2 cellular contexts compared by ENCODE assay signal in the genomic region with DNA sequence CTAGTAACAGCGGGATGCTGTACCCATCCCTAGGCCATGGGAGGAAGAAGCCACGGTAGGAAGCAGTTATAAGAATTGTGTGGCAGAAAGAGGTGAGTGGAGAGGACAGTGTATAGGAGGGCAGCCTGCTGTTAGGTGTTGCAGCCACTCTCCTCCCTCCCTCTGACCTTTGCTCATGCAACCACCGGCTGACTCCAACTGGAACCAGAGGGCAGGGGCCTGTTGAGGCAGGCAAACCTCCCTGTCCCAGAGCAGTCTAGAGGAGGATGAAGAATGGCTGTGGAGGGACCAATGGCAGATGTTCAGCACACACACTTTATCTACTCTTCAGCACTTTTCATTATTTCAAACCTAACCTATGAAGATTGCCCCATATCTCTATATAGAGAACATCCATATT.
TF ChIP-seq lines count a peak whose summit lies in the region.

No MANE protein-coding gene starts in this region.

TF ChIP-seq in A549, 52 proteins besides CTCF, POLR2A, EP300 and RAD21:
- TF ChIP-seq, protein P1, sequence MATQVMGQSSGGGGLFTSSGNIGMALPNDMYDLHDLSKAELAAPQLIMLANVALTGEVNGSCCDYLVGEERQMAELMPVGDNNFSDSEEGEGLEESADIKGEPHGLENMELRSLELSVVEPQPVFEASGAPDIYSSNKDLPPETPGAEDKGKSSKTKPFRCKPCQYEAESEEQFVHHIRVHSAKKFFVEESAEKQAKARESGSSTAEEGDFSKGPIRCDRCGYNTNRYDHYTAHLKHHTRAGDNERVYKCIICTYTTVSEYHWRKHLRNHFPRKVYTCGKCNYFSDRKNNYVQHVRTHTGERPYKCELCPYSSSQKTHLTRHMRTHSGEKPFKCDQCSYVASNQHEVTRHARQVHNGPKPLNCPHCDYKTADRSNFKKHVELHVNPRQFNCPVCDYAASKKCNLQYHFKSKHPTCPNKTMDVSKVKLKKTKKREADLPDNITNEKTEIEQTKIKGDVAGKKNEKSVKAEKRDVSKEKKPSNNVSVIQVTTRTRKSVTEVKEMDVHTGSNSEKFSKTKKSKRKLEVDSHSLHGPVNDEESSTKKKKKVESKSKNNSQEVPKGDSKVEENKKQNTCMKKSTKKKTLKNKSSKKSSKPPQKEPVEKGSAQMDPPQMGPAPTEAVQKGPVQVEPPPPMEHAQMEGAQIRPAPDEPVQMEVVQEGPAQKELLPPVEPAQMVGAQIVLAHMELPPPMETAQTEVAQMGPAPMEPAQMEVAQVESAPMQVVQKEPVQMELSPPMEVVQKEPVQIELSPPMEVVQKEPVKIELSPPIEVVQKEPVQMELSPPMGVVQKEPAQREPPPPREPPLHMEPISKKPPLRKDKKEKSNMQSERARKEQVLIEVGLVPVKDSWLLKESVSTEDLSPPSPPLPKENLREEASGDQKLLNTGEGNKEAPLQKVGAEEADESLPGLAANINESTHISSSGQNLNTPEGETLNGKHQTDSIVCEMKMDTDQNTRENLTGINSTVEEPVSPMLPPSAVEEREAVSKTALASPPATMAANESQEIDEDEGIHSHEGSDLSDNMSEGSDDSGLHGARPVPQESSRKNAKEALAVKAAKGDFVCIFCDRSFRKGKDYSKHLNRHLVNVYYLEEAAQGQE (IDR thresholded peaks at IDR 0.05): no peak
- TF ChIP-seq, protein P2, sequence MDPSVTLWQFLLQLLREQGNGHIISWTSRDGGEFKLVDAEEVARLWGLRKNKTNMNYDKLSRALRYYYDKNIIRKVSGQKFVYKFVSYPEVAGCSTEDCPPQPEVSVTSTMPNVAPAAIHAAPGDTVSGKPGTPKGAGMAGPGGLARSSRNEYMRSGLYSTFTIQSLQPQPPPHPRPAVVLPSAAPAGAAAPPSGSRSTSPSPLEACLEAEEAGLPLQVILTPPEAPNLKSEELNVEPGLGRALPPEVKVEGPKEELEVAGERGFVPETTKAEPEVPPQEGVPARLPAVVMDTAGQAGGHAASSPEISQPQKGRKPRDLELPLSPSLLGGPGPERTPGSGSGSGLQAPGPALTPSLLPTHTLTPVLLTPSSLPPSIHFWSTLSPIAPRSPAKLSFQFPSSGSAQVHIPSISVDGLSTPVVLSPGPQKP (IDR thresholded peaks at IDR 0.05; ENCODE audit: low read depth, low read length): no peak
- no peak for TF ChIP-seq NFE2L2 (conservative IDR thresholded peaks at IDR 0.05; ENCODE audit: low read length)
- no peak for TF ChIP-seq ZC3H11A (IDR thresholded peaks at IDR 0.05)
- TF ChIP-seq PHF8 (IDR thresholded peaks at IDR 0.05; ENCODE audit: borderline replicate concordance, low read depth): no peak

TF ChIP-seq in liver, 16 proteins besides CTCF, POLR2A, EP300 and RAD21:
- TF ChIP-seq SP1 (IDR thresholded peaks at IDR 0.05) (peak; percentile 69), HNF4A (conservative IDR thresholded peaks at IDR 0.05) (peak; percentile 76 to 83), GABPA (IDR thresholded peaks at IDR 0.05 in 1 of 2, conservative IDR thresholded peaks at IDR 0.05 in 1 of 2) (peak in 1 of 2 donors; percentile 52), FOXA2 (IDR thresholded peaks at IDR 0.05) (peak; percentile 11), YY1 (IDR thresholded peaks at IDR 0.05) (peak; percentile 59), RXRA (IDR thresholded peaks at IDR 0.05) (peak; percentile 63 to 73), FOXA1 (IDR thresholded peaks at IDR 0.05) (no peak)
- TF ChIP-seq, protein P3, sequence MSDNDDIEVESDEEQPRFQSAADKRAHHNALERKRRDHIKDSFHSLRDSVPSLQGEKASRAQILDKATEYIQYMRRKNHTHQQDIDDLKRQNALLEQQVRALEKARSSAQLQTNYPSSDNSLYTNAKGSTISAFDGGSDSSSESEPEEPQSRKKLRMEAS (IDR thresholded peaks at IDR 0.05): no peak
- TF ChIP-seq, protein P1 (IDR thresholded peaks at IDR 0.05): peak; percentile 33
